Comparison of ENCODE assay signal across 30 cellular contexts in genomic region chr10:84225424-84226173, GRCh38. TPM values are rescaled to one million over a fixed set of nuclear protein-coding genes. Genes with fewer than 3 reads are reported as not detected.
"Had no signal": no experiment of that assay in that cellular context is flagged by ENCODE, and none has a peak within 500 bp of the region (broad histone marks: within the 10 kb centered on the region; RNA-seq: fewer than 3 reads in every experiment).

A gene with protein sequence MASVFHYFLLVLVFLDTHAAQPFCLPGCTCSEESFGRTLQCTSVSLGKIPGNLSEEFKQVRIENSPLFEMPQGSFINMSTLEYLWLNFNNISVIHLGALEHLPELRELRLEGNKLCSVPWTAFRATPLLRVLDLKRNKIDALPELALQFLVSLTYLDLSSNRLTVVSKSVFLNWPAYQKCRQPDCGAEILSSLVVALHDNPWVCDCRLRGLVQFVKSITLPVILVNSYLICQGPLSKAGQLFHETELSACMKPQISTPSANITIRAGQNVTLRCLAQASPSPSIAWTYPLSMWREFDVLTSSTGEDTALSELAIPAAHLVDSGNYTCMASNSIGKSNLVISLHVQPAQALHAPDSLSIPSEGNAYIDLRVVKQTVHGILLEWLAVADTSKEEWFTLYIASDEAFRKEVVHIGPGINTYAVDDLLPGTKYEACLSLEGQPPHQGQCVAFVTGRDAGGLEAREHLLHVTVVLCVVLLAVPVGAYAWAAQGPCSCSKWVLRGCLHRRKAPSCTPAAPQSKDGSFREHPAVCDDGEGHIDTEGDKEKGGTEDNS (minus strand): TSS chr10:84225544. CDS start chr10:84225520, 24 bp downstream.

- H3K36me3 Mint-ChIP-seq: activated CD8-positive, alpha-beta memory T cell treated with anti-CD3 and anti-CD28 coated beads, Interleukin-2, amount 10 ng/mL, durations not matched to agents 7 days and 5 days; activated naive CD4-positive, alpha-beta T cell treated with anti-CD3 and anti-CD28 coated beads, Interleukin-2, amount 50 U/mL, for 72 hours; WTC11 had no signal

- H3K4me3 ChIP-seq: SJSA1 had no signal

- H3K9me3 ChIP-seq: SJSA1 had no signal

- H3K27me3 ChIP-seq: brain microvascular endothelial cell had no signal

- ATAC-seq: activated CD8-positive, alpha-beta memory T cell treated with anti-CD3 and anti-CD28 coated beads, Interleukin-2, amount 10 ng/mL, durations not matched to agents 7 days and 5 days; activated naive CD4-positive, alpha-beta T cell treated with anti-CD3 and anti-CD28 coated beads, Interleukin-2, amount 50 U/mL, for 72 hours; activated naive CD8-positive, alpha-beta T cell treated with anti-CD3 and anti-CD28 coated beads, Interleukin-2, amount 50 U/mL, for 24 hours; PC-3 had no signal

- H3K27ac Mint-ChIP-seq: activated CD4-positive, alpha-beta T cell treated with anti-CD3 and anti-CD28 coated beads, Interleukin-2, amount 10 ng/mL, durations not matched to agents 24 days and 14 days; activated CD8-positive, alpha-beta memory T cell treated with anti-CD3 and anti-CD28 coated beads, Interleukin-2, amount 10 ng/mL, durations not matched to agents 7 days and 5 days; activated naive CD4-positive, alpha-beta T cell treated with anti-CD3 and anti-CD28 coated beads, Interleukin-2, amount 50 U/mL, for 72 hours; activated naive CD8-positive, alpha-beta T cell treated with anti-CD3 and anti-CD28 coated beads, Interleukin-2, amount 50 U/mL, for 24 hours; activated T-cell treated with anti-CD3 and anti-CD28 coated beads, Interleukin-2, amount 50 U/mL, for 24 hours; T-helper 1 cell treated with Interleukin-12 subunit alpha and Interleukin-12 subunit beta and Interleukin-4 antibody, amounts not matched to agents 30 μg/mL and 1 μg/mL, for 36 hours; WTC11 had no signal

- H3K36me3 ChIP-seq: brain microvascular endothelial cell, SJSA1 had no signal

- H3K4me3 Mint-ChIP-seq: activated CD4-positive, alpha-beta T cell treated with anti-CD3 and anti-CD28 coated beads, Interleukin-2, amount 10 ng/mL, durations not matched to agents 24 days and 14 days; activated CD8-positive, alpha-beta memory T cell treated with anti-CD3 and anti-CD28 coated beads, Interleukin-2, amount 10 ng/mL, durations not matched to agents 7 days and 5 days; activated naive CD8-positive, alpha-beta T cell treated with anti-CD3 and anti-CD28 coated beads, Interleukin-2, amount 50 U/mL, for 24 hours; activated T-cell treated with anti-CD3 and anti-CD28 coated beads, Interleukin-2, amount 50 U/mL, for 24 hours; T-helper 1 cell treated with Interleukin-12 subunit alpha and Interleukin-12 subunit beta and Interleukin-4 antibody, amounts not matched to agents 30 μg/mL and 1 μg/mL, for 36 hours; WTC11 had no signal

- H3K4me1 ChIP-seq: SJSA1 had no signal

- H3K4me1 Mint-ChIP-seq: activated CD4-positive, alpha-beta T cell treated with anti-CD3 and anti-CD28 coated beads, Interleukin-2, amount 10 ng/mL, durations not matched to agents 24 days and 14 days; activated CD8-positive, alpha-beta memory T cell treated with anti-CD3 and anti-CD28 coated beads, Interleukin-2, amount 10 ng/mL, durations not matched to agents 7 days and 5 days; activated naive CD8-positive, alpha-beta T cell treated with anti-CD3 and anti-CD28 coated beads, Interleukin-2, amount 50 U/mL, for 24 hours; WTC11 had no signal

- DNase-seq: activated CD4-positive, alpha-beta T cell treated with anti-CD3 and anti-CD28 coated beads, Interleukin-2, amount 10 ng/mL, durations not matched to agents 24 days and 14 days; activated CD4-positive, alpha-beta T cell treated with anti-CD3 and anti-CD28 coated beads, Interleukin-2, amount 50 U/mL, for 48 hours; activated CD4-positive, CD25-positive, alpha-beta regulatory T cell treated with anti-CD3 and anti-CD28 coated beads, Interleukin-2, amount 50 U/mL, for 72 hours; activated CD8-positive, alpha-beta memory T cell treated with anti-CD3 and anti-CD28 coated beads, Interleukin-2, amount 10 ng/mL, durations not matched to agents 7 days and 5 days; activated effector memory CD4-positive, alpha-beta T cell treated with anti-CD3 and anti-CD28 coated beads, Interleukin-2, amount 50 U/mL, for 16 hours; activated naive CD4-positive, alpha-beta T cell treated with Interleukin-2 at 50 U/mL for 16 hours; activated naive CD8-positive, alpha-beta T cell treated with anti-CD3 and anti-CD28 coated beads, Interleukin-2, amount 50 U/mL, for 24 hours; activated T-cell treated with anti-CD3 and anti-CD28 coated beads, Interleukin-2, amount 50 U/mL, for 24 hours; amygdala; brain microvascular endothelial cell; caudate nucleus; KG1; NCI-H1092; NCI-H1417; NCI-H1930; NCI-H2171 treated with DMSO at 0.1 percent for 48 hours; NCI-H226; NCI-H526; NCI-H774; PC-3; SHP77 had no signal

- H3K27ac ChIP-seq: brain microvascular endothelial cell, SJSA1 had no signal

- H3K9me3 Mint-ChIP-seq: activated CD4-positive, alpha-beta T cell treated with anti-CD3 and anti-CD28 coated beads, Interleukin-2, amount 10 ng/mL, durations not matched to agents 24 days and 14 days; activated naive CD4-positive, alpha-beta T cell treated with anti-CD3 and anti-CD28 coated beads, Interleukin-2, amount 50 U/mL, for 72 hours; activated naive CD8-positive, alpha-beta T cell treated with anti-CD3 and anti-CD28 coated beads, Interleukin-2, amount 50 U/mL, for 24 hours; activated T-cell treated with anti-CD3 and anti-CD28 coated beads, Interleukin-2, amount 50 U/mL, for 24 hours; WTC11 had no signal

RNA-seq across cellular contexts. Expression of the gene that starts here (rescaled TPM):
- total RNA-seq: activated CD4-positive, alpha-beta T cell treated with anti-CD3 and anti-CD28 coated beads, Interleukin-2, amount 10 ng/mL, durations not matched to agents 24 days and 14 days; activated CD8-positive, alpha-beta memory T cell treated with anti-CD3 and anti-CD28 coated beads, Interleukin-2, amount 10 ng/mL, durations not matched to agents 7 days and 5 days; activated naive CD4-positive, alpha-beta T cell treated with anti-CD3 and anti-CD28 coated beads, Interleukin-2, amount 50 U/mL, for 72 hours; astrocyte; cerebellum; LHCN-M2; M059J; NCI-H460; PC-3; SJSA1; WTC11 had no signal
